Comparison of ENCODE assay signal across 24 cellular contexts in genomic region chr15:53009093-53009492, GRCh38.
DNase-seq lines count a peak whose midpoint lies in the region; ATAC-seq, FAIRE-seq and TF ChIP-seq lines count a peak whose summit lies in the region.
"Had no signal": no experiment of that assay in that cellular context is flagged by ENCODE, and none has a peak within 500 bp of the region (broad histone marks: within the 10 kb centered on the region; RNA-seq: fewer than 3 reads in every experiment).

No MANE protein-coding gene starts in this region.

- H3K36me3 Mint-ChIP-seq in stimulated activated memory B cell treated with anti-CD40 and anti-IgM and Interleukin-4, amounts not matched to agents 10 μg/mL and 1 μg/mL and 100 μg/mL, for 72 hours = no peaks in the 10 kb centered on the region
- H3K36me3 Mint-ChIP-seq: CD14-positive monocyte; CD8-positive, alpha-beta memory T cell had no signal

- no peak for TF ChIP-seq EP300 in transverse colon (IDR thresholded peaks at IDR 0.05; ENCODE audit: low read depth)

- WGBS in transverse colon (ENCODE audit: low coverage in 1 of 2), 2 donors = 17 to 68% methylated on average over 1 of the region's 1 CpG

- TF ChIP-seq CTCF in transverse colon (IDR thresholded peaks at IDR 0.05) = no peak

- H3K27me3 Mint-ChIP-seq in stimulated activated memory B cell treated with anti-CD40 and anti-IgM and Interleukin-4, amounts not matched to agents 10 μg/mL and 1 μg/mL and 100 μg/mL, for 72 hours = peaks cover 18% of the 10 kb centered on the region

- no peak overlapping the region for H3K4me3 Mint-ChIP-seq in stimulated activated memory B cell treated with anti-CD40 and anti-IgM and Interleukin-4, amounts not matched to agents 10 μg/mL and 1 μg/mL and 100 μg/mL, for 72 hours
- H3K4me3 Mint-ChIP-seq: CD14-positive monocyte; CD4-positive, alpha-beta T cell; CD8-positive, alpha-beta memory T cell; HFFc6 had no signal

- FAIRE-seq in GM12891 (lab: Jason Lieb, UNC) = no peak
- FAIRE-seq: A549, D721Med, H54 had no signal

- DNase-seq in GM12891 (ENCODE audit: insufficient read length, low spot score) = no peak
- peak; percentile 65 for DNase-seq in NCI-H82 (lab: John Stamatoyannopoulos, UW)
- DNase-seq in ureter (ENCODE audit: low spot score) = no peak
- DNase-seq in transverse colon = no peak
- no peak for DNase-seq in DMS 273 (lab: John Stamatoyannopoulos, UW; ENCODE audit: unreplicated experiment)
- DNase-seq: 8988T; ACHN; AML-193; BE2C; CD4-positive, alpha-beta T cell; CD8-positive, alpha-beta memory T cell; DMS53; DMS79 treated with DMSO at 0.1 percent for 48 hours; GF-D8; GOT3; HFFc6 had no signal

- no peak overlapping the region for H3K27ac ChIP-seq in transverse colon
- H3K27ac ChIP-seq: A549; BLaER1 treated with 17β-estradiol and CSF1 and Interleukin-3, amounts not matched to agents 10 nM and 100 nM had no signal

- H3K9me3 ChIP-seq in transverse colon = no peaks in the 10 kb centered on the region
- H3K9me3 ChIP-seq: A549, BE2C, HAP-1 had no signal

- in situ Hi-C loops in transverse colon (cut with MboI; ENCODE audit: low pct_ligation_motif_present in 1 of 4, low pct_unique_long_range_greater_than_20kb in 1 of 4, low sequenced_read_pairs in 3 of 4) = no loop called here

- no peak for TF ChIP-seq POLR2A in GM12891 (IDR thresholded peaks at IDR 0.05; ENCODE audit: low read depth, low read length)
- TF ChIP-seq POLR2A in transverse colon (IDR thresholded peaks at IDR 0.05) = no peak

- intact Hi-C loops in transverse colon (cut with DNase I; ENCODE audit: low total_unique reads) = no loop called here

- no peaks in the 10 kb centered on the region for H3K4me1 Mint-ChIP-seq in stimulated activated memory B cell treated with anti-CD40 and anti-IgM and Interleukin-4, amounts not matched to agents 10 μg/mL and 1 μg/mL and 100 μg/mL, for 72 hours
- H3K4me1 Mint-ChIP-seq: CD14-positive monocyte; CD8-positive, alpha-beta memory T cell had no signal

- ATAC-seq in GM19351 (IDR thresholded peaks at IDR 0.05; ENCODE audit: unreplicated experiment) = peak; percentile 58
- peak; percentile 48 for ATAC-seq in stimulated activated memory B cell treated with anti-CD40 and anti-IgM and Interleukin-4, amounts not matched to agents 10 μg/mL and 1 μg/mL and 100 μg/mL, for 72 hours
- ATAC-seq: A549 had no signal

- no peaks in the 10 kb centered on the region for H3K27me3 ChIP-seq in transverse colon
- H3K27me3 ChIP-seq: BE2C; BLaER1 treated with 17β-estradiol and CSF1 and Interleukin-3, amounts not matched to agents 10 nM and 100 nM had no signal

- peaks cover 3% of the 10 kb centered on the region for H3K9me3 Mint-ChIP-seq in stimulated activated memory B cell treated with anti-CD40 and anti-IgM and Interleukin-4, amounts not matched to agents 10 μg/mL and 1 μg/mL and 100 μg/mL, for 72 hours
- H3K9me3 Mint-ChIP-seq: CD4-positive, alpha-beta T cell had no signal

- H3K4me1 ChIP-seq in transverse colon = no peaks in the 10 kb centered on the region
- H3K4me1 ChIP-seq: A549; BE2C; BLaER1 treated with 17β-estradiol and CSF1 and Interleukin-3, amounts not matched to agents 10 nM and 100 nM; HAP-1 had no signal

- H3K4me3 ChIP-seq in transverse colon = no peak overlapping the region
- H3K4me3 ChIP-seq: A549; BLaER1 treated with 17β-estradiol and CSF1 and Interleukin-3, amounts not matched to agents 10 nM and 100 nM; HAP-1 had no signal

- H3K27ac Mint-ChIP-seq in stimulated activated memory B cell treated with anti-CD40 and anti-IgM and Interleukin-4, amounts not matched to agents 10 μg/mL and 1 μg/mL and 100 μg/mL, for 72 hours = no peak overlapping the region
- H3K27ac Mint-ChIP-seq: CD14-positive monocyte; CD4-positive, alpha-beta T cell; CD8-positive, alpha-beta memory T cell; HFFc6 had no signal

- no peaks in the 10 kb centered on the region for H3K36me3 ChIP-seq in transverse colon
- H3K36me3 ChIP-seq: BE2C; BLaER1 treated with 17β-estradiol and CSF1 and Interleukin-3, amounts not matched to agents 10 nM and 100 nM; HAP-1 had no signal

TF ChIP-seq in GM12891, 5 proteins besides CTCF, POLR2A, EP300 and RAD21:
- peak; percentile 28; the same call in 1 of the 2 replicates for TF ChIP-seq SPI1 (IDR thresholded peaks at IDR 0.05; ENCODE audit: low read depth, low read length)
- no peak for TF ChIP-seq POLR2AphosphoS5 (IDR thresholded peaks at IDR 0.05; ENCODE audit: low read depth, low read length)
